1 cellular context compared by ENCODE assay signal in the genomic region with DNA sequence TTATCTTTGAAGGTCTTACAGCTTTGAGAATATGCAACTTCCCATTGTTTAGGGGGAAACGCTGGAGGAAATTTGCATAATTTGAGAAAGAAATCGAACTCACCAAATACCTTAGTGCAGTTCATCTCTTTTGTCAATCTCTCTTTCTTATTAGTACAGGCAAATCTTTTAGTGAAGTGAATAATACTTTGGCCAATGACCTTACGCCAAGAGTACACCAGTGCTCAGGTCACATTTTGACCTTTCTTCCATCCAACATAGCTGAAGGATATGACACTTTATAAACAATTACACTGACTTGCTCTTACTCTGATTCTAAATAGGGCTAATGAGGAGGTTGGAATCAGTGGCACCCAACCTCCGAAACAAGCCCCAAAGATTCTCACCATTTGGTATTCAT.
TF ChIP-seq lines count a peak whose summit lies in the region.

No MANE protein-coding gene starts in this region.

TF ChIP-seq in IMR-90, 13 proteins besides CTCF, POLR2A, EP300 and RAD21:
- TF ChIP-seq MXI1 (IDR thresholded peaks at IDR 0.05; ENCODE audit: borderline replicate concordance, low read depth, low read length): no peak
- TF ChIP-seq MAFK (IDR thresholded peaks at IDR 0.05; ENCODE audit: low read depth, low read length): no peak
- TF ChIP-seq BHLHE40 (IDR thresholded peaks at IDR 0.05; ENCODE audit: low read depth, low read length): no peak
- no peak for TF ChIP-seq MAZ (IDR thresholded peaks at IDR 0.05; ENCODE audit: borderline replicate concordance, low read depth, low read length)
- no peak for TF ChIP-seq SMC3 (IDR thresholded peaks at IDR 0.05; ENCODE audit: low read depth, low read length)
- no peak for TF ChIP-seq NFE2L2 (IDR thresholded peaks at IDR 0.05; ENCODE audit: low read depth, low read length)
- TF ChIP-seq RFX5 (IDR thresholded peaks at IDR 0.05; ENCODE audit: low read depth, low read length): no peak
- TF ChIP-seq CHD1 (IDR thresholded peaks at IDR 0.05; ENCODE audit: low read depth, low read length): no peak
- no peak for TF ChIP-seq RCOR1 (IDR thresholded peaks at IDR 0.05; ENCODE audit: insufficient replicate concordance, low read length)
- TF ChIP-seq FOS (IDR thresholded peaks at IDR 0.05; ENCODE audit: low read depth, low read length): no peak
- TF ChIP-seq, protein P1, sequence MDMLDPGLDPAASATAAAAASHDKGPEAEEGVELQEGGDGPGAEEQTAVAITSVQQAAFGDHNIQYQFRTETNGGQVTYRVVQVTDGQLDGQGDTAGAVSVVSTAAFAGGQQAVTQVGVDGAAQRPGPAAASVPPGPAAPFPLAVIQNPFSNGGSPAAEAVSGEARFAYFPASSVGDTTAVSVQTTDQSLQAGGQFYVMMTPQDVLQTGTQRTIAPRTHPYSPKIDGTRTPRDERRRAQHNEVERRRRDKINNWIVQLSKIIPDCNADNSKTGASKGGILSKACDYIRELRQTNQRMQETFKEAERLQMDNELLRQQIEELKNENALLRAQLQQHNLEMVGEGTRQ (IDR thresholded peaks at IDR 0.05; ENCODE audit: low read depth, low read length): no peak
- TF ChIP-seq, protein P2, sequence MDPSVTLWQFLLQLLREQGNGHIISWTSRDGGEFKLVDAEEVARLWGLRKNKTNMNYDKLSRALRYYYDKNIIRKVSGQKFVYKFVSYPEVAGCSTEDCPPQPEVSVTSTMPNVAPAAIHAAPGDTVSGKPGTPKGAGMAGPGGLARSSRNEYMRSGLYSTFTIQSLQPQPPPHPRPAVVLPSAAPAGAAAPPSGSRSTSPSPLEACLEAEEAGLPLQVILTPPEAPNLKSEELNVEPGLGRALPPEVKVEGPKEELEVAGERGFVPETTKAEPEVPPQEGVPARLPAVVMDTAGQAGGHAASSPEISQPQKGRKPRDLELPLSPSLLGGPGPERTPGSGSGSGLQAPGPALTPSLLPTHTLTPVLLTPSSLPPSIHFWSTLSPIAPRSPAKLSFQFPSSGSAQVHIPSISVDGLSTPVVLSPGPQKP (IDR thresholded peaks at IDR 0.05; ENCODE audit: borderline replicate concordance, low read depth, low read length): no peak
- no peak for TF ChIP-seq CEBPB (IDR thresholded peaks at IDR 0.05; ENCODE audit: low read depth, low read length)
